Comparison of ENCODE assay signal across 10 cellular contexts in genomic region chr20:8127553-8128255, GRCh38. TPM values are rescaled to one million over a fixed set of nuclear protein-coding genes. Genes with fewer than 3 reads are reported as not detected.
DNase-seq lines count a peak whose midpoint lies in the region; ATAC-seq and TF ChIP-seq lines count a peak whose summit lies in the region.
"Had no signal": no experiment of that assay in that cellular context is flagged by ENCODE, and none has a peak within 500 bp of the region (broad histone marks: within the 10 kb centered on the region; RNA-seq: fewer than 3 reads in every experiment).

No MANE protein-coding gene starts in this region.

- peaks cover 5% of the 10 kb centered on the region; the same call in 1 of the 2 replicates for H3K79me2 ChIP-seq in SK-N-SH (ENCODE audit: insufficient read depth)

- POLR2A ChIA-PET in SK-N-SH (lab: Yijun Ruan, JAX), result no interaction called here

- H2AFZ ChIP-seq in SK-N-SH (ENCODE audit: low read depth), result no peak overlapping the region

- H3K4me1 ChIP-seq in SK-N-SH (ENCODE audit: control insufficient read depth in 1 of 2, insufficient read depth in 2 of 2, low read depth in 1 of 2, low read length in 1 of 2) (peaks cover 4 to 8% of the 10 kb centered on the region in 2 experiments; a peak in 3 of 4 replicates), muscle layer of colon (ENCODE audit: insufficient read depth, low read length) (peaks cover 42% of the 10 kb centered on the region)

- H3K36me3 ChIP-seq in SK-N-SH (replicated peaks in 1 of 2; ENCODE audit: control insufficient read depth in 1 of 2, insufficient read depth in 2 of 2, low read length in 1 of 2) (no peaks in the 10 kb centered on the region), muscle layer of colon (ENCODE audit: insufficient read depth, low read length) (no peaks in the 10 kb centered on the region)
- H3K36me3 ChIP-seq: heart right ventricle had no signal

- TF ChIP-seq CTCF in SK-N-SH (IDR thresholded peaks at IDR 0.05), result no peak

- no peak overlapping the region for H3K4me2 ChIP-seq in SK-N-SH

- H3K27ac ChIP-seq in SK-N-SH (ENCODE audit: low read depth in 2 of 2, low read length in 1 of 2), result no peak overlapping the region
- peak overlapping the region; percentile 31 for H3K27ac ChIP-seq in muscle layer of colon (ENCODE audit: low read depth, low read length)
- H3K27ac ChIP-seq: heart right ventricle had no signal

- H3K27me3 ChIP-seq in SK-N-SH (ENCODE audit: insufficient read depth) (no peaks in the 10 kb centered on the region), muscle layer of colon (ENCODE audit: control insufficient read depth in 1 of 2, insufficient read depth in 2 of 2, low read length in 2 of 2) (no peaks in the 10 kb centered on the region)

- no peaks in the 10 kb centered on the region for H4K20me1 ChIP-seq in SK-N-SH (ENCODE audit: insufficient read depth)

- H3F3A ChIP-seq in SK-N-SH (replicated peaks; ENCODE audit: insufficient read depth), result no peaks in the 10 kb centered on the region

- no peaks in the 10 kb centered on the region for H3K9me2 ChIP-seq in SK-N-SH

- DNase-seq in SK-N-SH (no peak), SIG-M5 (lab: John Stamatoyannopoulos, UW) (no peak), AG08395 (ENCODE audit: low spot score) (no peak), NCI-H226 (no peak)
- DNase-seq: 8988T, heart right ventricle had no signal

- no peak for TF ChIP-seq RAD21 in SK-N-SH (IDR thresholded peaks at IDR 0.05; ENCODE audit: low read length)

- H3K4me3 ChIP-seq in SK-N-SH (ENCODE audit: low read depth in 2 of 2, low read length in 1 of 2) (no peak overlapping the region), muscle layer of colon (ENCODE audit: low read depth in 1 of 2, low read length in 2 of 2) (no peak overlapping the region)
- H3K4me3 ChIP-seq: heart right ventricle had no signal

- WGBS in SK-N-SH (ENCODE audit: low lambda C conversion rate), result 86% methylated on average over 6 of the region's 6 CpGs

- H3K9ac ChIP-seq in SK-N-SH (no peak overlapping the region), muscle layer of colon (ENCODE audit: low read length) (no peak overlapping the region)

- ATAC-seq in SK-N-SH treated with all-trans-retinoic acid at 6 μM for 48 hours, result no peak
- peak; percentile 84 for ATAC-seq in GM21526 (IDR thresholded peaks at IDR 0.05; ENCODE audit: low FRiP score, unreplicated experiment)
- peak; percentile 63 for ATAC-seq in HG03159 (IDR thresholded peaks at IDR 0.05; ENCODE audit: unreplicated experiment)
- ATAC-seq: heart right ventricle had no signal

- no peaks in the 10 kb centered on the region for H3K9me3 ChIP-seq in SK-N-SH
- H3K9me3 ChIP-seq in muscle layer of colon (ENCODE audit: low read length), result no peaks in the 10 kb centered on the region
- H3K9me3 ChIP-seq: heart right ventricle had no signal

- TF ChIP-seq EP300 in SK-N-SH (IDR thresholded peaks at IDR 0.05; ENCODE audit: borderline replicate concordance in 1 of 2, low read depth in 1 of 2, low read length in 1 of 2), result no peak

- CTCF ChIA-PET in SK-N-SH (lab: Yijun Ruan, JAX), result interaction anchor here (0.6 to 20.5 kb wide), 6 partner anchors 77 to 593 kb away, joined by 3 to 269 read pairs (median 10); no protein-coding TSS in a partner anchor

TF ChIP-seq in SK-N-SH treated with all-trans-retinoic acid at 6 μM for 48 hours, 23 proteins besides CTCF, POLR2A, EP300 and RAD21:
- TF ChIP-seq ISL1 (CRISPR knock-in tag; IDR thresholded peaks at IDR 0.05), result 0 out of 2 replicates have a peak, but pooled peaks have one; percentile 7
- no peak for TF ChIP-seq OSR1 (CRISPR knock-in tag; IDR thresholded peaks at IDR 0.05)
- TF ChIP-seq ARNTL (CRISPR knock-in tag; IDR thresholded peaks at IDR 0.05; ENCODE audit: borderline replicate concordance, low read depth), result no peak

TF ChIP-seq in SK-N-SH, 30 proteins besides CTCF, POLR2A, EP300 and RAD21:
- TF ChIP-seq RXRA (IDR thresholded peaks at IDR 0.05; ENCODE audit: borderline replicate concordance, low read depth), result no peak
- no peak for TF ChIP-seq RFX5 (IDR thresholded peaks at IDR 0.05; ENCODE audit: low read length)
- TF ChIP-seq SIN3A (IDR thresholded peaks at IDR 0.05; ENCODE audit: borderline replicate concordance, low read depth, low read length), result no peak
- TF ChIP-seq PBX3 (IDR thresholded peaks at IDR 0.05), result no peak
- no peak for TF ChIP-seq CHD2 (IDR thresholded peaks at IDR 0.05; ENCODE audit: low read length, partially characterized antibody)

RNA-seq across cellular contexts. Expression of gene PLCB1, which starts 4.4 kb away (rescaled TPM):
- polyA plus RNA-seq in SK-N-SH (2012; rRNA removed), result 10.5 and 13.0 TPM in 2 replicates
- polyA plus RNA-seq in SK-N-SH (2012; cell fraction: cytosol; rRNA removed), result 14.4 and 19.7 TPM in 2 replicates
- polyA plus RNA-seq in SK-N-SH (2012; cell fraction: nucleus; rRNA removed), result 8.6 and 13.2 TPM in 2 replicates
